Comparison of ENCODE assay signal across 9 cellular contexts in genomic region chr16:50310308-50311133, GRCh38. TPM values are rescaled to one million over a fixed set of nuclear protein-coding genes. Genes with fewer than 3 reads are reported as not detected.
DNase-seq lines count a peak whose midpoint lies in the region; ATAC-seq and TF ChIP-seq lines count a peak whose summit lies in the region.
"Had no signal": no experiment of that assay in that cellular context is flagged by ENCODE, and none has a peak within 500 bp of the region (broad histone marks: within the 10 kb centered on the region; RNA-seq: fewer than 3 reads in every experiment).

No MANE protein-coding gene starts in this region.

- TF ChIP-seq CTCF in Loucy (conservative IDR thresholded peaks at IDR 0.05; ENCODE audit: low read length) = no peak
- TF ChIP-seq CTCF in osteocyte (IDR thresholded peaks at IDR 0.05) = no peak
- TF ChIP-seq CTCF in OCI-LY7 (conservative IDR thresholded peaks at IDR 0.05; ENCODE audit: low read length) = no peak

- H3F3A ChIP-seq in Loucy (ENCODE audit: low read depth) = no peaks in the 10 kb centered on the region

- no peaks in the 10 kb centered on the region for H3K9me2 ChIP-seq in Loucy (replicated peaks; ENCODE audit: low read depth, low read length)
- H3K9me2 ChIP-seq in OCI-LY7 (ENCODE audit: insufficient read depth, low read length) = no peaks in the 10 kb centered on the region

- intact Hi-C loops in OCI-LY7 (cut with micrococcal nuclease; ENCODE audit: unreplicated experiment) = no loop called here

- no peaks in the 10 kb centered on the region for H3K4me1 ChIP-seq in Loucy (ENCODE audit: insufficient read depth, low read length, poor library complexity, severe bottlenecking)
- no peaks in the 10 kb centered on the region for H3K4me1 ChIP-seq in OCI-LY7 (ENCODE audit: insufficient read depth, low read length, poor library complexity, severe bottlenecking)

- no peak overlapping the region for H3K27ac Mint-ChIP-seq in osteocyte (ENCODE audit: unreplicated experiment)

- no peaks in the 10 kb centered on the region for H3K79me2 ChIP-seq in Loucy (ENCODE audit: insufficient read depth, low read length)
- H3K79me2 ChIP-seq in OCI-LY7 (ENCODE audit: insufficient read depth, low read depth, low read length) = no peaks in the 10 kb centered on the region

- DNase-seq in activated CD4-positive, CD25-positive, alpha-beta regulatory T cell treated with anti-CD3 and anti-CD28 coated beads, Interleukin-2, amount 50 U/mL, for 72 hours = peak; percentile 27
- DNase-seq in ecto neural progenitor cell (ENCODE audit: low spot score) = peak; percentile 40
- peak; percentile 79 for DNase-seq in osteocyte (ENCODE audit: extremely low spot score, unreplicated experiment)
- no peak for DNase-seq in NCI-H524 (lab: John Stamatoyannopoulos, UW)
- DNase-seq in OCI-LY7 (ENCODE audit: low spot score) = no peak

- no peak overlapping the region for H3K27ac ChIP-seq in OCI-LY7 (ENCODE audit: low read depth, low read length, poor library complexity, severe bottlenecking)

- no TSS peak for BruUV-seq in OCI-LY7 (replicated peaks; lab: Mats Ljungman, UMichigan)

- peaks cover 18% of the 10 kb centered on the region for H3K36me3 Mint-ChIP-seq in osteocyte (ENCODE audit: unreplicated experiment)
- H3K36me3 Mint-ChIP-seq: IgD-negative memory B cell had no signal

- H3K4me3 Mint-ChIP-seq in osteocyte (ENCODE audit: unreplicated experiment) = no peak overlapping the region

- H3K4me1 Mint-ChIP-seq in osteocyte (ENCODE audit: unreplicated experiment) = peaks cover 3% of the 10 kb centered on the region

- peaks cover 54% of the 10 kb centered on the region; the same call in 1 of the 2 replicates for H3K36me3 ChIP-seq in Loucy (ENCODE audit: insufficient read depth, low read length)
- peaks cover 38% of the 10 kb centered on the region for H3K36me3 ChIP-seq in OCI-LY7 (ENCODE audit: insufficient read depth, low read length)

- no peak overlapping the region for H3K4me2 ChIP-seq in Loucy (ENCODE audit: low read depth, low read length, poor library complexity, severe bottlenecking)
- no peak overlapping the region for H3K4me2 ChIP-seq in OCI-LY7 (ENCODE audit: low read length)

- H3K27me3 Mint-ChIP-seq in osteocyte (ENCODE audit: unreplicated experiment) = no peaks in the 10 kb centered on the region
- H3K27me3 Mint-ChIP-seq: IgD-negative memory B cell had no signal

- H2AFZ ChIP-seq in Loucy (ENCODE audit: low read length) = no peak overlapping the region
- H2AFZ ChIP-seq in OCI-LY7 (ENCODE audit: low read length) = no peak overlapping the region

- H3K9me3 ChIP-seq in Loucy (ENCODE audit: insufficient read depth, low read depth, low read length) = no peaks in the 10 kb centered on the region
- no peaks in the 10 kb centered on the region for H3K9me3 ChIP-seq in OCI-LY7 (ENCODE audit: low read length)

- H3K9me3 Mint-ChIP-seq in osteocyte (ENCODE audit: unreplicated experiment) = no peaks in the 10 kb centered on the region
- H3K9me3 Mint-ChIP-seq: IgD-negative memory B cell had no signal

- no peak overlapping the region for H3K4me3 ChIP-seq in Loucy (ENCODE audit: low read length, poor library complexity, severe bottlenecking)
- H3K4me3 ChIP-seq in OCI-LY7 (ENCODE audit: low read depth, low read length, poor library complexity, severe bottlenecking) = no peak overlapping the region

- CTCF ChIA-PET in OCI-LY7 (lab: Charles Lee; ENCODE audit: unreplicated experiment) = interaction anchor here (0.6 kb wide), 1 partner anchor 48 kb away, joined by 3 read pairs; no protein-coding TSS in a partner anchor

- no peaks in the 10 kb centered on the region for H4K20me1 ChIP-seq in Loucy (ENCODE audit: insufficient read depth, low read length, poor library complexity, severe bottlenecking)
- H4K20me1 ChIP-seq in OCI-LY7 (ENCODE audit: insufficient read depth, low read length) = no peaks in the 10 kb centered on the region; the same call in 1 of the 2 replicates

- ATAC-seq in activated CD4-positive, CD25-positive, alpha-beta regulatory T cell treated with anti-CD3 and anti-CD28 coated beads, Interleukin-2, amount 50 U/mL, for 24 hours = no peak
- ATAC-seq in GM21381 (IDR thresholded peaks at IDR 0.05; ENCODE audit: unreplicated experiment) = no peak

- H3K9ac ChIP-seq in Loucy (ENCODE audit: low read depth, low read length, poor library complexity, severe bottlenecking) = peak overlapping the region; percentile 14

- no peaks in the 10 kb centered on the region for H3K27me3 ChIP-seq in Loucy (ENCODE audit: insufficient read depth, low read length, poor library complexity, severe bottlenecking)

- POLR2A ChIA-PET in OCI-LY7 (lab: Charles Lee) = interaction anchor here (0.6 kb wide), 1 partner anchor 28 kb away, joined by 4 read pairs; no protein-coding TSS in a partner anchor

RNA-seq across cellular contexts. Expression of gene ADCY7, which starts 44.2 kb away (rescaled TPM):
- total RNA-seq in osteocyte (4.6 TPM in 2 replicates), OCI-LY7 (2022) (62.0 and 77.7 TPM in 2 replicates)
- 36.9 and 49.9 TPM in 2 replicates for total RNA-seq in OCI-LY7 (2014; rRNA removed; shearing (Covaris generic))

RNA-seq across cellular contexts. Expression of gene BRD7, which starts 58.3 kb away (rescaled TPM):
- total RNA-seq in osteocyte (58.4 and 72.3 TPM in 2 replicates), OCI-LY7 (2022) (105 and 106 TPM in 2 replicates)
- total RNA-seq in OCI-LY7 (2014; rRNA removed; shearing (Covaris generic)) = 78.5 and 90.0 TPM in 2 replicates

Comparison
In these comparisons a context has a peak if more than half of its experiments do, and no peak if none do; other contexts are left out.
1. DNase-seq: peak in activated CD4-positive, CD25-positive, alpha-beta regulatory T cell treated with anti-CD3 and anti-CD28 coated beads, Interleukin-2, amount 50 U/mL, for 72 hours (single experiment), ecto neural progenitor cell (single experiment) and osteocyte (single experiment); none in NCI-H524 (0 of 2) and OCI-LY7 (single experiment).